ENCODE assay signal across 16 cellular contexts in the genomic region with DNA sequence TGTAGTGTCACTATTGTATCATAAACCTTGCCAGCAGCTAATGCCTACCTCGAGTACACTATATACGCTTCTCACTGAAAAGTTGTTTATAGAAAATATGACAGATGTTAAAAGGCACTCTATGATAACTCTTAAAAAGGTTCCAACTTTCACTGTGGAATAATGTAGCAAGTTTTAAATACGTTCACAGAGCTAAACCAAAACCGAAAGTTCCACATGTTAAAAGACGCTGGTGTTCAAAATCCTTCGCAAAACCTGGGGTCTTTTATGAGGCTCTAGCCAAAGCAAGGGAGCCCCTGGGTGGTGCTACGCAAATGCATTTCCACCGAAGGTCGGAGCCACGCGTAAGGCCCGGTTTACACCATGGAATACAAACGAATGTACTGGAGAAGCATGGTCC.
A peak's percentile ranks its signal among the peaks of the same experiment; 100 is the strongest.
DNase-seq lines count a peak whose midpoint lies in the region; ATAC-seq, FAIRE-seq and TF ChIP-seq lines count a peak whose summit lies in the region.
"Had no signal": no experiment of that assay in that cellular context is flagged by ENCODE, and none has a peak within 500 bp of the region (broad histone marks: within the 10 kb centered on the region; RNA-seq: fewer than 3 reads in every experiment).

No MANE protein-coding gene starts in this region.

- H3K36me3 Mint-ChIP-seq in immature natural killer cell: peaks cover 0 to 5% (median 0%) of the 10 kb centered on the region in 3 donors
- H3K36me3 Mint-ChIP-seq: mesothelial cell of epicardium had no signal

- no peak for TF ChIP-seq EP300 in A549 (IDR thresholded peaks at IDR 0.05)

- POLR2A ChIA-PET in A549 (lab: Yijun Ruan, JAX): no interaction called here

- no peak for TF ChIP-seq RAD21 in A549 (conservative IDR thresholded peaks at IDR 0.05 in 1 of 2, IDR thresholded peaks at IDR 0.05 in 1 of 2)

- WGBS in A549 (ENCODE audit: missing lambda C conversion rate): 36% methylated on average over 13 of the region's 13 CpGs

- no peak for TF ChIP-seq POLR2A in A549 (IDR thresholded peaks at IDR 0.05; ENCODE audit: low read length)

- peak overlapping the region; percentile 45 for H3K4me2 ChIP-seq in A549
- H3K4me2 ChIP-seq in BLaER1: peak overlapping the region; percentile 28; the same call in 1 of the 2 replicates

- ATAC-seq in A549: no peak
- no peak for ATAC-seq in HG03571 (IDR thresholded peaks at IDR 0.05; ENCODE audit: unreplicated experiment)
- no peak for ATAC-seq in HG03135 (IDR thresholded peaks at IDR 0.05; ENCODE audit: unreplicated experiment)
- ATAC-seq: gastroesophageal sphincter had no signal

- no peak overlapping the region for H3K9ac ChIP-seq in BLaER1

- H3K36me3 ChIP-seq in BLaER1 (no peaks in the 10 kb centered on the region), SJSA1 (peaks cover 21% of the 10 kb centered on the region)
- H3K36me3 ChIP-seq: gastroesophageal sphincter, ovary had no signal

- no peak for DNase-seq in A549 (ENCODE audit: low read depth in 1 of 2, low spot score in 1 of 2)
- peak in 1 of 2 experiments; percentile 31 for DNase-seq in SJSA1 (ENCODE audit: low read depth in 1 of 2, low spot score in 2 of 2)
- no peak for DNase-seq in immature natural killer cell
- DNase-seq in NCI-H146 treated with DMSO at 0.1 percent for 48 hours (lab: John Stamatoyannopoulos, UW; ENCODE audit: unreplicated experiment): no peak
- DNase-seq in stimulated activated CD4-positive, alpha-beta T cell treated with anti-CD3 and anti-CD28 coated beads, Interleukin-2, amount 100 ng/mL, for 24 hours: no peak
- DNase-seq: endodermal cell; NCI-H2171; ovary; Right ventricle myocardium superior; stimulated activated CD4-positive, alpha-beta T cell treated with anti-CD3 and anti-CD28 coated beads, Interleukin-12 subunit alpha, Interleukin-12 subunit beta, amount 100 ng/mL, for 4 hours; T1000 had no signal

- H3K27me3 ChIP-seq in BLaER1 (peaks cover 23% of the 10 kb centered on the region), SJSA1 (replicated peaks) (no peaks in the 10 kb centered on the region)
- H3K27me3 ChIP-seq: ovary had no signal

- no peak for FAIRE-seq in A549 (lab: Jason Lieb, UNC)

- H3K4me3 ChIP-seq in A549: no peak overlapping the region
- no peak overlapping the region for H3K4me3 ChIP-seq in BLaER1
- H3K4me3 ChIP-seq in SJSA1: peak overlapping the region; percentile 30
- H3K4me3 ChIP-seq: ovary had no signal

- no peaks in the 10 kb centered on the region for H4K20me1 ChIP-seq in BLaER1

- H3K27ac Mint-ChIP-seq in immature natural killer cell: no peak overlapping the region
- H3K27ac Mint-ChIP-seq: endodermal cell, mesothelial cell of epicardium had no signal

- H3K4me1 ChIP-seq in A549 (no peaks in the 10 kb centered on the region), BLaER1 (no peaks in the 10 kb centered on the region), SJSA1 (replicated peaks) (peaks cover 9% of the 10 kb centered on the region)

- peaks cover 12 to 34% (median 21%) of the 10 kb centered on the region in 3 donors for H3K27me3 Mint-ChIP-seq in immature natural killer cell (ENCODE audit: low read depth in 3 of 3)

- H3K9me3 ChIP-seq in A549 (no peaks in the 10 kb centered on the region), BLaER1 (peaks cover 15% of the 10 kb centered on the region), SJSA1 (replicated peaks) (no peaks in the 10 kb centered on the region)
- H3K9me3 ChIP-seq: gastroesophageal sphincter, ovary had no signal

- H3K27ac ChIP-seq in A549 (no peak overlapping the region), BLaER1 (no peak overlapping the region), SJSA1 (no peak overlapping the region)
- H3K27ac ChIP-seq: ovary had no signal

- H3K9me3 Mint-ChIP-seq in immature natural killer cell: peaks cover 6 to 14% (median 11%) of the 10 kb centered on the region in 6 donors
- H3K9me3 Mint-ChIP-seq: endodermal cell, mesothelial cell of epicardium had no signal

- CTCF ChIA-PET in A549 (lab: Yijun Ruan, JAX): no interaction called here

- H3K4me3 Mint-ChIP-seq in immature natural killer cell: peak overlapping the region in 3 of 5 donors; percentile 46 to 60 (median 47)
- H3K4me3 Mint-ChIP-seq: endodermal cell, mesothelial cell of epicardium had no signal

- no peak for TF ChIP-seq CTCF in A549 (IDR thresholded peaks at IDR 0.05)

- peaks cover 0 to 9% of the 10 kb centered on the region in 2 donors for H3K4me1 Mint-ChIP-seq in immature natural killer cell

TF ChIP-seq in A549, 52 proteins besides CTCF, POLR2A, EP300 and RAD21:
- TF ChIP-seq SREBF2 (IDR thresholded peaks at IDR 0.05): no peak
